8 cellular contexts compared by ENCODE assay signal in genomic region chr4:102726919-102727318, GRCh38. TPM values are rescaled to one million over a fixed set of nuclear protein-coding genes. Genes with fewer than 3 reads are reported as not detected.
DNase-seq lines count a peak whose midpoint lies in the region; ATAC-seq, FAIRE-seq and TF ChIP-seq lines count a peak whose summit lies in the region.
"Not testable (repeated sequence)": the region's sequence is repeated elsewhere in the genome, so short reads cannot be mapped to it uniquely, and the experiment has no call there.

No MANE protein-coding gene starts in this region.

- in situ Hi-C loops in GM12878 (cut with MboI): not testable (repeated sequence)

- H3K36me3 Mint-ChIP-seq in CD14-positive monocyte: peaks cover 64 to 83% of the 10 kb centered on the region in 2 donors
- peaks cover 22% of the 10 kb centered on the region for H3K36me3 Mint-ChIP-seq in activated CD4-positive, alpha-beta T cell treated with anti-CD3 and anti-CD28 coated beads, Interleukin-2, amount 10 ng/mL, durations not matched to agents 24 days and 14 days (ENCODE audit: low read depth)
- H3K36me3 Mint-ChIP-seq in memory B cell: peaks cover 50% of the 10 kb centered on the region

- not testable (repeated sequence) for H3K79me2 ChIP-seq in GM12878 (ENCODE audit: control insufficient read depth, insufficient read depth, low read length)

- DNase-seq in CD14-positive monocyte (ENCODE audit: low spot score); GM12878 (ENCODE audit: low read depth, low spot score); memory B cell (ENCODE audit: low spot score in 2 of 2): not testable (repeated sequence)
- peak; percentile 41 for DNase-seq in activated CD4-positive, alpha-beta T cell treated with anti-CD3 and anti-CD28 coated beads, Interleukin-2, amount 10 ng/mL, durations not matched to agents 24 days and 14 days

- ATAC-seq in GM18867 (IDR thresholded peaks at IDR 0.05; ENCODE audit: unreplicated experiment) (peak; percentile 43), HG02852 (IDR thresholded peaks at IDR 0.05; ENCODE audit: unreplicated experiment) (peak; percentile 55), HG03432 (IDR thresholded peaks at IDR 0.05; ENCODE audit: unreplicated experiment) (peak; percentile 54), GM12878 (peak; percentile 20; the same call in 1 of the 3 replicates)
- ATAC-seq in memory B cell (ENCODE audit: low read depth): not testable (repeated sequence)

- RAD21 ChIA-PET in GM12878 (lab: Charles Lee; ENCODE audit: unreplicated experiment): not testable (repeated sequence)

- SMC1A ChIA-PET in GM12878 (lab: Charles Lee; ENCODE audit: uncharacterized antibody, unreplicated experiment): interaction anchor here (0.7 to 1.5 kb wide), 2 partner anchors 12 to 88 kb away, joined by 3 read pairs; no protein-coding TSS in a partner anchor

- POLR2A ChIA-PET in HEK293 (lab: Yijun Ruan, JAX); GM12878 (lab: Charles Lee): not testable (repeated sequence)

- not testable (repeated sequence) for H3K4me2 ChIP-seq in GM12878 (ENCODE audit: control insufficient read depth, insufficient read depth)

- H2AFZ ChIP-seq in GM12878 (ENCODE audit: control insufficient read depth, low read depth, low read length): not testable (repeated sequence)

- peaks cover 11 to 20% (median 15%) of the 10 kb centered on the region in 7 donors for H3K9me3 Mint-ChIP-seq in CD14-positive monocyte
- H3K9me3 Mint-ChIP-seq in activated CD4-positive, alpha-beta T cell treated with anti-CD3 and anti-CD28 coated beads, Interleukin-2, amount 10 ng/mL, durations not matched to agents 24 days and 14 days: peaks cover 13% of the 10 kb centered on the region
- H3K9me3 Mint-ChIP-seq in memory B cell: not testable (repeated sequence)

- not testable (repeated sequence) for TF ChIP-seq CTCF in CD14-positive monocyte (IDR thresholded peaks at IDR 0.05); HEK293 (tag by site-specific recombination; IDR thresholded peaks at IDR 0.05); GM12878 (IDR thresholded peaks at IDR 0.05 in 2 of 3, conservative IDR thresholded peaks at IDR 0.05 in 1 of 3; ENCODE audit: control insufficient read depth in 2 of 3, extremely low read depth in 1 of 3, insufficient read depth in 1 of 3, low read depth in 3 of 3, low read length in 3 of 3)

- H3K9me3 ChIP-seq in HEK293 (ENCODE audit: control insufficient read depth, insufficient read depth, low read depth, low read length): not testable (repeated sequence)
- H3K9me3 ChIP-seq in GM12878 (replicated peaks; ENCODE audit: control insufficient read depth, insufficient read depth, low read length): peaks cover 10% of the 10 kb centered on the region

- not testable (repeated sequence) for TF ChIP-seq RAD21 in GM12878 (IDR thresholded peaks at IDR 0.05; ENCODE audit: insufficient read depth, low read depth, low read length)

- FAIRE-seq in GM12878 (lab: Jason Lieb, UNC): not testable (repeated sequence)

- H3K4me1 ChIP-seq in HEK293 (ENCODE audit: control insufficient read depth, insufficient read depth, low read length); GM12878 (ENCODE audit: control insufficient read depth, insufficient read depth, low read length): not testable (repeated sequence)

- H3K27ac Mint-ChIP-seq in CD14-positive monocyte (peak overlapping the region; percentile 10 to 79 (median 29)), memory B cell (peak overlapping the region; percentile 37)
- H3K27ac Mint-ChIP-seq in activated CD4-positive, alpha-beta T cell treated with anti-CD3 and anti-CD28 coated beads, Interleukin-2, amount 10 ng/mL, durations not matched to agents 24 days and 14 days: not testable (repeated sequence)

- not testable (repeated sequence) for H3K4me3 Mint-ChIP-seq in CD14-positive monocyte; activated CD4-positive, alpha-beta T cell treated with anti-CD3 and anti-CD28 coated beads, Interleukin-2, amount 10 ng/mL, durations not matched to agents 24 days and 14 days; memory B cell

- CTCF ChIA-PET in HEK293 (lab: Yijun Ruan, JAX); GM12878 (lab: Yijun Ruan, JAX): not testable (repeated sequence)

- H3K36me3 ChIP-seq in HEK293 (ENCODE audit: control insufficient read depth in 2 of 2, insufficient read depth in 1 of 2, low read length in 2 of 2); GM12878 (ENCODE audit: control insufficient read depth in 2 of 2, insufficient read depth in 2 of 2, low read length in 1 of 2): not testable (repeated sequence)

- intact Hi-C loops in CD14-positive monocyte (cut with micrococcal nuclease): loop anchor here in 1 of 2 donors (5.0 kb wide), 1 partner anchor 35 kb away; the partner anchor contains the start of gene MANBA
- intact Hi-C loops in activated CD4-positive, alpha-beta T cell treated with anti-CD3 and anti-CD28 coated beads, Interleukin-2, amount 10 ng/mL, durations not matched to agents 24 days and 14 days (cut with micrococcal nuclease); GM12878 (cut with micrococcal nuclease; ENCODE audit: unreplicated experiment): not testable (repeated sequence)

- not testable (repeated sequence) for BruUV-seq in GM12878 (replicated peaks; lab: Mats Ljungman, UMichigan)

- WGBS in GM12878 (ENCODE audit: insufficient coverage, insufficient replicate concordance, low lambda C conversion rate, missing lambda C conversion rate): 35% methylated on average over 3 of the region's 3 CpGs

- not testable (repeated sequence) for H3K27ac ChIP-seq in HEK293 (ENCODE audit: extremely low read depth, low read depth, low read length); GM12878 (ENCODE audit: control insufficient read depth, insufficient read depth)

- H3K27me3 Mint-ChIP-seq in CD14-positive monocyte (ENCODE audit: low read depth in 3 of 3); activated CD4-positive, alpha-beta T cell treated with anti-CD3 and anti-CD28 coated beads, Interleukin-2, amount 10 ng/mL, durations not matched to agents 24 days and 14 days; memory B cell: not testable (repeated sequence)

- TF ChIP-seq EP300 in GM12878 (IDR thresholded peaks at IDR 0.05; ENCODE audit: borderline replicate concordance in 1 of 2, control insufficient read depth in 1 of 2, low read depth in 2 of 2, low read length in 2 of 2): not testable (repeated sequence)

- not testable (repeated sequence) for H3K4me3 ChIP-seq in HEK293 (ENCODE audit: low read depth, low read length); GM12878

- not testable (repeated sequence) for H3K4me1 Mint-ChIP-seq in CD14-positive monocyte; activated CD4-positive, alpha-beta T cell treated with anti-CD3 and anti-CD28 coated beads, Interleukin-2, amount 10 ng/mL, durations not matched to agents 24 days and 14 days
- peaks cover 20% of the 10 kb centered on the region for H3K4me1 Mint-ChIP-seq in memory B cell

- TF ChIP-seq POLR2A in GM12878 (IDR thresholded peaks at IDR 0.05; ENCODE audit: low read depth, low read length): not testable (repeated sequence)

- not testable (repeated sequence) for H4K20me1 ChIP-seq in GM12878 (ENCODE audit: control insufficient read depth, insufficient read depth)

- not testable (repeated sequence) for H3K27me3 ChIP-seq in GM12878 (replicated peaks in 1 of 2; ENCODE audit: control insufficient read depth in 2 of 2, insufficient read depth in 2 of 2, low read length in 1 of 2)

- not testable (repeated sequence) for H3K9ac ChIP-seq in GM12878 (ENCODE audit: control insufficient read depth, insufficient read depth, low read length)

TF ChIP-seq in HEK293, 187 proteins besides CTCF, POLR2A, EP300 and RAD21:
- TF ChIP-seq ZNF664 (tag by site-specific recombination; IDR thresholded peaks at IDR 0.05): peak; percentile 32; the same call in 1 of the 2 replicates

TF ChIP-seq in GM12878, 131 proteins besides CTCF, POLR2A, EP300 and RAD21:
- TF ChIP-seq EED (IDR thresholded peaks at IDR 0.05; ENCODE audit: low read depth) (peak; percentile 63), JUNB (IDR thresholded peaks at IDR 0.05) (peak; percentile 54)
TF ChIP-seq in GM12878: peak in this region for 2; not testable (repeated sequence) for 129.

RNA-seq across cellular contexts. Expression of gene MANBA, which starts 33.8 kb away (rescaled TPM):
- polyA plus RNA-seq in CD14-positive monocyte (10 to 100 TPM; 80.8 to 94.4 TPM), GM12878 (2011; rRNA removed) (14.7 and 15.6 TPM in 2 replicates), GM12878 (2014; fragmentation: Illumina TruSeq; extraction: Trizol) (12.1 and 16.9 TPM in 2 replicates), GM12878 (2014; fragmentation: Nextera tagmentation; extraction: Ambion mirVana) (1 to 10 TPM; 3.8 to 6.9 TPM), GM12878 (2014; rRNA removed) (8.5 and 10.4 TPM in 2 replicates), GM12878 (2016; fragmentation: Nextera tagmentation; extraction: Ambion mirVana) (10 to 100 TPM; 11.9 to 13.0 TPM)
- total RNA-seq in activated CD4-positive, alpha-beta T cell treated with anti-CD3 and anti-CD28 coated beads, Interleukin-2, amount 10 ng/mL, durations not matched to agents 24 days and 14 days: 8.2 and 9.4 TPM in 2 replicates
- total RNA-seq in GM12878 (2013; cell fraction: nucleolus; rRNA removed): 207 and 208 TPM in 2 replicates
- total RNA-seq in GM12878 (2014; rRNA removed) (18.6 and 24.3 TPM in 2 replicates), GM12878 (2014; rRNA removed; fragmentation: Illumina TruSeq; extraction: Trizol) (18.2 and 19.0 TPM in 2 replicates), GM12878 (2021) (13.6 and 13.8 TPM in 2 replicates)
- polyA plus RNA-seq in GM12878 (2011; ENCODE audit: low read depth): 14.7 TPM
- 10.8 and 15.1 TPM in 2 replicates for polyA plus RNA-seq in GM12878 (2011; cell fraction: cytosol; rRNA removed)
- 42.7 and 51.3 TPM in 2 replicates for polyA plus RNA-seq in GM12878 (2011; cell fraction: nucleus; rRNA removed)
- 15.4 and 23.2 TPM in 2 replicates for polyA plus RNA-seq in GM12878 (2012)
- 31.3 and 34.3 TPM in 2 replicates for polyA minus RNA-seq in GM12878 (2011; rRNA and poly(A)+ RNA removed)
- polyA minus RNA-seq in GM12878 (2011; cell fraction: cytosol; rRNA and poly(A)+ RNA removed): 8.3 and 12.8 TPM in 2 replicates
- polyA minus RNA-seq in GM12878 (2011; cell fraction: nucleus; rRNA and poly(A)+ RNA removed): 53.3 and 78.7 TPM in 2 replicates
